Comparison of ENCODE assay signal across 8 cellular contexts in the genomic region with DNA sequence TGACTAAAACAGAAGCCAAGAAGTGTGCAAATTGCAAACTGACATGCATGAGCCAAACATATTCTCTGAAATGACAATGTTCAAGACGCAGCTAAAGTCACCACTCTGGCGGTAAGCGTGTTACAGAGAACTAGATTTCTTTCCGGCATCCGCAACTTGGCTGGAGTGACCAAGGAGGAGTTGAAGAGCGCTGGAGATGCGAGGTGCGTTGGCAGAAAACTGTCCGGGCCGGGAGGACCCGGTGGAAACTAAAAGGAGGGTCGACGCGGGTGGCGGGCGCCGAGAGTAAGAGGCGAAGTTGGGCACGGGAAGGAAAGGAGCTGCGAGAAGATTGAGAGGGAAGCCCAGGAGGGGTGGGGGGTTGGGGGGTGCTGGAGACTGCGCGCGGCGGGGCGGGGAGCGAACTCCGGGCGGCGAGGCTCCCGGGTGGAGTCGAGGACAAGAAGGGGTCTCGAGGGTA. TPM values are rescaled to one million over a fixed set of nuclear protein-coding genes. Genes with fewer than 3 reads are reported as not detected.
A peak's percentile ranks its signal among the peaks of the same experiment; 100 is the strongest.
DNase-seq lines count a peak whose midpoint lies in the region; ATAC-seq and TF ChIP-seq lines count a peak whose summit lies in the region.

No MANE protein-coding gene starts in this region.

- H3K9ac ChIP-seq in mammary epithelial cell (ENCODE audit: insufficient read depth, low read length): peak overlapping the region; percentile 42

- intact Hi-C loops in mammary epithelial cell (cut with micrococcal nuclease): loop anchor here (1.0 to 10.0 kb wide), 2 partner anchors 52 to 417 kb away; a partner anchor contains a TSS
- intact Hi-C loops in right lobe of liver (cut with DNase I): no loop called here

- no peak overlapping the region for H3K27ac ChIP-seq in mammary epithelial cell (ENCODE audit: insufficient read depth, low read depth, low read length)
- H3K27ac ChIP-seq in right lobe of liver: peak overlapping the region; percentile 26 to 79 (median 60)
- H3K27ac ChIP-seq in suprapubic skin: no peak overlapping the region

- H3K4me1 ChIP-seq in mammary epithelial cell (ENCODE audit: insufficient read depth, low read length): peaks cover 11% of the 10 kb centered on the region
- H3K4me1 ChIP-seq in right lobe of liver: peaks cover 0 to 7% (median 0%) of the 10 kb centered on the region in 4 donors
- H3K4me1 ChIP-seq in suprapubic skin: peaks cover 28% of the 10 kb centered on the region

- TF ChIP-seq POLR2A in right lobe of liver (IDR thresholded peaks at IDR 0.05) (no peak), suprapubic skin (IDR thresholded peaks at IDR 0.05) (no peak)

- no peak for TF ChIP-seq CTCF in mammary epithelial cell (conservative IDR thresholded peaks at IDR 0.05 in 1 of 2, IDR thresholded peaks at IDR 0.05 in 1 of 2; ENCODE audit: extremely low read depth in 1 of 2, insufficient read depth in 1 of 2, low read depth in 1 of 2, low read length in 2 of 2)
- TF ChIP-seq CTCF in right lobe of liver (IDR thresholded peaks at IDR 0.05): no peak
- TF ChIP-seq CTCF in suprapubic skin (IDR thresholded peaks at IDR 0.05): no peak

- no peaks in the 10 kb centered on the region for H4K20me1 ChIP-seq in mammary epithelial cell (ENCODE audit: insufficient read depth, low read length)

- TF ChIP-seq EP300 in suprapubic skin (IDR thresholded peaks at IDR 0.05): no peak

- BruUV-seq in mammary epithelial cell (replicated peaks; lab: Mats Ljungman, UMichigan): TSS peak; percentile 40

- H3K36me3 ChIP-seq in mammary epithelial cell (ENCODE audit: insufficient read depth, low read length): no peaks in the 10 kb centered on the region
- H3K36me3 ChIP-seq in right lobe of liver: no peaks in the 10 kb centered on the region
- H3K36me3 ChIP-seq in suprapubic skin: no peaks in the 10 kb centered on the region

- dilution Hi-C loops in mammary epithelial cell (cut with HindIII; ENCODE audit: low sequenced_read_pairs): loop anchor here (5.0 kb wide), 1 partner anchor 40 kb away; no protein-coding TSS in a partner anchor

- H3K4me3 ChIP-seq in mammary epithelial cell (replicated peaks in 1 of 3; ENCODE audit: insufficient read depth in 1 of 3, low read depth in 2 of 3, low read length in 3 of 3): peak overlapping the region; percentile 50 to 70 (median 66)
- H3K4me3 ChIP-seq in right lobe of liver: peak overlapping the region; percentile 75 to 89 (median 75)
- peak overlapping the region; percentile 87 for H3K4me3 ChIP-seq in suprapubic skin

- CTCF ChIA-PET in mammary epithelial cell (lab: Charles Lee; ENCODE audit: low non-redundant PET): no interaction called here

- H3K27me3 ChIP-seq in mammary epithelial cell (ENCODE audit: insufficient read depth, low read length) (no peaks in the 10 kb centered on the region), right lobe of liver (no peaks in the 10 kb centered on the region), suprapubic skin (no peaks in the 10 kb centered on the region)

- WGBS in mammary epithelial cell (ENCODE audit: low coverage, missing lambda C conversion rate): 2% methylated on average over 14 of the region's 32 CpGs
- 0% methylated on average over 20 of the region's 32 CpGs for WGBS in right lobe of liver (ENCODE audit: insufficient coverage, low coverage, low lambda C conversion rate, missing lambda C conversion rate)
- WGBS in suprapubic skin: 1% methylated on average over 32 of the region's 32 CpGs

- DNase-seq in NCI-H2227 (lab: John Stamatoyannopoulos, UW; ENCODE audit: unreplicated experiment) (peak; percentile 5), NCI-H2227 treated with DMSO at 0.1 percent for 48 hours (lab: John Stamatoyannopoulos, UW) (no peak), mammary epithelial cell (no peak), right lobe of liver (peak in 2 of 3 donors; percentile 37 to 47), suprapubic skin (ENCODE audit: low spot score in 2 of 2) (no peak), DMS153 treated with DMSO at 0.1 percent for 48 hours (lab: John Stamatoyannopoulos, UW; ENCODE audit: unreplicated experiment) (no peak)

- H3K4me2 ChIP-seq in mammary epithelial cell (ENCODE audit: insufficient read depth, low read depth, low read length): peak overlapping the region; percentile 76

- H3K9me3 ChIP-seq in mammary epithelial cell (replicated peaks; ENCODE audit: insufficient read depth, low read length) (no peaks in the 10 kb centered on the region), right lobe of liver (no peaks in the 10 kb centered on the region), suprapubic skin (no peaks in the 10 kb centered on the region)

- peak overlapping the region; percentile 79 for H2AFZ ChIP-seq in mammary epithelial cell (ENCODE audit: low read depth, low read length)

- ATAC-seq in HG02852 (IDR thresholded peaks at IDR 0.05; ENCODE audit: unreplicated experiment) (peak; percentile 14), SK-N-SH treated with all-trans-retinoic acid at 6 μM for 48 hours (peak; percentile 48), right lobe of liver (peak; percentile 4 to 30 (median 24))

- in situ Hi-C loops in mammary epithelial cell (cut with MboI; ENCODE audit: low sequenced_read_pairs in 2 of 2): no loop called here

- no peaks in the 10 kb centered on the region for H3K79me2 ChIP-seq in mammary epithelial cell (ENCODE audit: insufficient read depth, low read length)

TF ChIP-seq in SK-N-SH treated with all-trans-retinoic acid at 6 μM for 48 hours, 23 proteins besides CTCF, POLR2A, EP300 and RAD21 (continues in another document):
- TF ChIP-seq GLIS3 (CRISPR knock-in tag; IDR thresholded peaks at IDR 0.05): no peak
- TF ChIP-seq, protein P1, sequence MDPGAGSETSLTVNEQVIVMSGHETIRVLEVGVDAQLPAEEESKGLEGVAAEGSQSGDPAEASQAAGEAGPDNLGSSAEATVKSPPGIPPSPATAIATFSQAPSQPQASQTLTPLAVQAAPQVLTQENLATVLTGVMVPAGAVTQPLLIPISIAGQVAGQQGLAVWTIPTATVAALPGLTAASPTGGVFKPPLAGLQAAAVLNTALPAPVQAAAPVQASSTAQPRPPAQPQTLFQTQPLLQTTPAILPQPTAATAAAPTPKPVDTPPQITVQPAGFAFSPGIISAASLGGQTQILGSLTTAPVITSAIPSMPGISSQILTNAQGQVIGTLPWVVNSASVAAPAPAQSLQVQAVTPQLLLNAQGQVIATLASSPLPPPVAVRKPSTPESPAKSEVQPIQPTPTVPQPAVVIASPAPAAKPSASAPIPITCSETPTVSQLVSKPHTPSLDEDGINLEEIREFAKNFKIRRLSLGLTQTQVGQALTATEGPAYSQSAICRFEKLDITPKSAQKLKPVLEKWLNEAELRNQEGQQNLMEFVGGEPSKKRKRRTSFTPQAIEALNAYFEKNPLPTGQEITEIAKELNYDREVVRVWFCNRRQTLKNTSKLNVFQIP (CRISPR knock-in tag; IDR thresholded peaks at IDR 0.05; ENCODE audit: borderline replicate concordance, low read depth): no peak
- TF ChIP-seq, protein P2, sequence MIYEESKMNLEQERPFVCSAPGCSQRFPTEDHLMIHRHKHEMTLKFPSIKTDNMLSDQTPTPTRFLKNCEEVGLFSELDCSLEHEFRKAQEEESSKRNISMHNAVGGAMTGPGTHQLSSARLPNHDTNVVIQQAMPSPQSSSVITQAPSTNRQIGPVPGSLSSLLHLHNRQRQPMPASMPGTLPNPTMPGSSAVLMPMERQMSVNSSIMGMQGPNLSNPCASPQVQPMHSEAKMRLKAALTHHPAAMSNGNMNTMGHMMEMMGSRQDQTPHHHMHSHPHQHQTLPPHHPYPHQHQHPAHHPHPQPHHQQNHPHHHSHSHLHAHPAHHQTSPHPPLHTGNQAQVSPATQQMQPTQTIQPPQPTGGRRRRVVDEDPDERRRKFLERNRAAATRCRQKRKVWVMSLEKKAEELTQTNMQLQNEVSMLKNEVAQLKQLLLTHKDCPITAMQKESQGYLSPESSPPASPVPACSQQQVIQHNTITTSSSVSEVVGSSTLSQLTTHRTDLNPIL (CRISPR knock-in tag; IDR thresholded peaks at IDR 0.05; ENCODE audit: low read depth): no peak
- no peak for TF ChIP-seq ZC3H10 (CRISPR knock-in tag; IDR thresholded peaks at IDR 0.05)
- TF ChIP-seq, protein P3, sequence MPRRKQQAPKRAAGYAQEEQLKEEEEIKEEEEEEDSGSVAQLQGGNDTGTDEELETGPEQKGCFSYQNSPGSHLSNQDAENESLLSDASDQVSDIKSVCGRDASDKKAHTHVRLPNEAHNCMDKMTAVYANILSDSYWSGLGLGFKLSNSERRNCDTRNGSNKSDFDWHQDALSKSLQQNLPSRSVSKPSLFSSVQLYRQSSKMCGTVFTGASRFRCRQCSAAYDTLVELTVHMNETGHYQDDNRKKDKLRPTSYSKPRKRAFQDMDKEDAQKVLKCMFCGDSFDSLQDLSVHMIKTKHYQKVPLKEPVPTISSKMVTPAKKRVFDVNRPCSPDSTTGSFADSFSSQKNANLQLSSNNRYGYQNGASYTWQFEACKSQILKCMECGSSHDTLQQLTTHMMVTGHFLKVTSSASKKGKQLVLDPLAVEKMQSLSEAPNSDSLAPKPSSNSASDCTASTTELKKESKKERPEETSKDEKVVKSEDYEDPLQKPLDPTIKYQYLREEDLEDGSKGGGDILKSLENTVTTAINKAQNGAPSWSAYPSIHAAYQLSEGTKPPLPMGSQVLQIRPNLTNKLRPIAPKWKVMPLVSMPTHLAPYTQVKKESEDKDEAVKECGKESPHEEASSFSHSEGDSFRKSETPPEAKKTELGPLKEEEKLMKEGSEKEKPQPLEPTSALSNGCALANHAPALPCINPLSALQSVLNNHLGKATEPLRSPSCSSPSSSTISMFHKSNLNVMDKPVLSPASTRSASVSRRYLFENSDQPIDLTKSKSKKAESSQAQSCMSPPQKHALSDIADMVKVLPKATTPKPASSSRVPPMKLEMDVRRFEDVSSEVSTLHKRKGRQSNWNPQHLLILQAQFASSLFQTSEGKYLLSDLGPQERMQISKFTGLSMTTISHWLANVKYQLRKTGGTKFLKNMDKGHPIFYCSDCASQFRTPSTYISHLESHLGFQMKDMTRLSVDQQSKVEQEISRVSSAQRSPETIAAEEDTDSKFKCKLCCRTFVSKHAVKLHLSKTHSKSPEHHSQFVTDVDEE (CRISPR knock-in tag; IDR thresholded peaks at IDR 0.05): no peak
- TF ChIP-seq ZFP30 (CRISPR knock-in tag; IDR thresholded peaks at IDR 0.05): no peak
- no peak for TF ChIP-seq ZNF565 (CRISPR knock-in tag; conservative IDR thresholded peaks at IDR 0.05; ENCODE audit: low read depth)
- no peak for TF ChIP-seq ISL1 (CRISPR knock-in tag; IDR thresholded peaks at IDR 0.05)
- no peak for TF ChIP-seq PPARA (CRISPR knock-in tag; IDR thresholded peaks at IDR 0.05; ENCODE audit: borderline replicate concordance)
- TF ChIP-seq OSR1 (CRISPR knock-in tag; IDR thresholded peaks at IDR 0.05): no peak
- no peak for TF ChIP-seq ZFP3 (CRISPR knock-in tag; IDR thresholded peaks at IDR 0.05)
- TF ChIP-seq ESRRG (CRISPR knock-in tag; IDR thresholded peaks at IDR 0.05): no peak

RNA-seq across cellular contexts. Expression of a gene that starts 0.8 kb away (rescaled TPM):
- total RNA-seq in mammary epithelial cell (100 to 1,000 TPM in 1 of 2 donors, 10 to 100 TPM in 1; 25.0 to 101 TPM), right lobe of liver (10 to 100 TPM in 3 of 6 experiments, 1 to 10 TPM in 3; 5.0 to 33.6 (median 13.3) TPM), suprapubic skin (10 to 100 TPM in 2 of 4 donors, 1 to 10 TPM in 2; 5.5 to 16.0 (median 12.3) TPM)
- polyA plus RNA-seq in mammary epithelial cell: 12.4 TPM
- polyA minus RNA-seq in mammary epithelial cell: 28.7 TPM

RNA-seq across cellular contexts. Expression of a gene that starts 52.0 kb away (rescaled TPM):
- total RNA-seq in mammary epithelial cell: 10 to 100 TPM; 17.3 to 19.7 TPM
- polyA plus RNA-seq in mammary epithelial cell: 12.8 TPM
- not detected for polyA minus RNA-seq in mammary epithelial cell
- total RNA-seq in right lobe of liver: 10 to 100 TPM; 16.0 to 32.5 (median 21.9) TPM
- 10 to 100 TPM; 12.2 to 17.1 (median 15.1) TPM for total RNA-seq in suprapubic skin

Comparison
In these comparisons a context has a peak if more than half of its experiments do, and no peak if none do; other contexts are left out.
1. DNase-seq: peak in NCI-H2227 (single experiment) and right lobe of liver (2 of 3); none in NCI-H2227 treated with DMSO at 0.1 percent for 48 hours (single experiment), mammary epithelial cell (single experiment), suprapubic skin (0 of 2) and DMS153 treated with DMSO at 0.1 percent for 48 hours (single experiment).
2. H3K27ac ChIP-seq: peak in right lobe of liver (3 of 3); none in mammary epithelial cell (single experiment) and suprapubic skin (single experiment).
3. Peak in every context shown above with its lines, with median percentiles within 50 percentile points of each other: ATAC-seq and H3K4me3 ChIP-seq.